In genomic region chr16:71576971-71577370, GRCh38 we compare ENCODE assay signal across 1 cellular context.
TF ChIP-seq lines count a peak whose summit lies in the region.

TAT (minus strand) TSS chr16:71577092; CDS start chr16:71576415, 677 bp downstream.

TF ChIP-seq in HepG2, 621 proteins besides CTCF, POLR2A, EP300 and RAD21:
- TF ChIP-seq IKZF4 (CRISPR knock-in tag; IDR thresholded peaks at IDR 0.05; ENCODE audit: borderline replicate concordance, low read depth, not compliant biosample characterization) (no peak), ZNF605 (CRISPR knock-in tag; IDR thresholded peaks at IDR 0.05) (no peak), SRF (IDR thresholded peaks at IDR 0.05; ENCODE audit: low read depth, low read length) (peak; percentile 62), ZNF281 (CRISPR knock-in tag; IDR thresholded peaks at IDR 0.05; ENCODE audit: borderline replicate concordance) (no peak), HNF1A (IDR thresholded peaks at IDR 0.05; ENCODE audit: low read depth) (no peak), HNF1A (CRISPR knock-in tag; IDR thresholded peaks at IDR 0.05; ENCODE audit: borderline replicate concordance) (no peak), GATAD2A (CRISPR knock-in tag; IDR thresholded peaks at IDR 0.05) (0 out of 2 replicates have a peak, but pooled peaks have one; percentile 9), ZNF652 (CRISPR knock-in tag; IDR thresholded peaks at IDR 0.05; ENCODE audit: borderline replicate concordance, low read depth) (peak; percentile 74; the same call in 1 of the 2 replicates), ZBTB8A (CRISPR knock-in tag; IDR thresholded peaks at IDR 0.05; ENCODE audit: borderline replicate concordance, low read depth) (no peak), NBN (conservative IDR thresholded peaks at IDR 0.05) (no peak)
